ENCODE assay signal across 8 cellular contexts in the genomic region with DNA sequence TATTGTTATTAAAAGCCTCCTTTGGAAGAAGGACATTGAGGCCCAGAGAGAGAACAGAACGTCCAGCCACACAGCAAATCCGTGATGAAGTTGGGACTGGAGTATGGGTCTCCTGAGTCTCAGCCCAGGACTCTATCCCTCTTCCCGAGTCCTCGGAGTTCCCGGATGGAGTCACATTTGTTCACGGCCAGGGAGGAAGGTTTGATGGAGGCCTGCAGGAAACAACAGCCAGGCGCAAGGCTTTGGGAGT. TPM values are rescaled to one million over a fixed set of nuclear protein-coding genes. Genes with fewer than 3 reads are reported as not detected.
DNase-seq lines count a peak whose midpoint lies in the region; ATAC-seq and TF ChIP-seq lines count a peak whose summit lies in the region.

No MANE protein-coding gene starts in this region.

- H3K4me3 ChIP-seq in IMR-90 (ENCODE audit: insufficient read depth, low read depth, low read length) = peak overlapping the region; percentile 27; the same call in 1 of the 2 replicates

- TF ChIP-seq RAD21 in IMR-90 (IDR thresholded peaks at IDR 0.05; ENCODE audit: low read length) = no peak

- POLR2A ChIA-PET in IMR-90 (lab: Charles Lee; ENCODE audit: unreplicated experiment) = interaction anchor here (0.5 to 1.0 kb wide), 3 partner anchors 34 to 71 kb away, joined by 3 to 7 read pairs (median 4); partner anchors contain the start of gene KPNA6

- H3K9me1 ChIP-seq in IMR-90 (ENCODE audit: insufficient read depth, low read length) = peaks cover 10% of the 10 kb centered on the region; the same call in 1 of the 2 replicates

- H3K4me1 ChIP-seq in IMR-90 (ENCODE audit: control insufficient read depth, insufficient read depth, low read length) = peaks cover 16% of the 10 kb centered on the region

- H3K27me3 ChIP-seq in IMR-90 (ENCODE audit: control insufficient read depth, insufficient read depth, low read length) = no peaks in the 10 kb centered on the region

- peaks cover 0 to 2% (median 0%) of the 10 kb centered on the region in 3 donors for H3K27me3 Mint-ChIP-seq in CD14-positive monocyte (ENCODE audit: low read depth in 3 of 3)
- no peaks in the 10 kb centered on the region for H3K27me3 Mint-ChIP-seq in naive B cell

- H2BK120ac ChIP-seq in IMR-90 (ENCODE audit: low read depth, low read length) = peak overlapping the region; percentile 21; the same call in 1 of the 2 replicates

- peaks cover 11% of the 10 kb centered on the region for H4K20me1 ChIP-seq in IMR-90 (ENCODE audit: insufficient read depth, low read length)

- dilution Hi-C loops in IMR-90 (cut with HindIII; ENCODE audit: low sequenced_read_pairs, unreplicated experiment) = no loop called here

- H3K56ac ChIP-seq in IMR-90 (ENCODE audit: extremely low read depth, insufficient read depth, low read length) = peak overlapping the region; percentile 90

- BruUV-seq in IMR-90 (replicated peaks; lab: Mats Ljungman, UMichigan) = no TSS peak

- no peaks in the 10 kb centered on the region for H3K9me3 ChIP-seq in IMR-90 (ENCODE audit: control insufficient read depth, insufficient read depth, low read length)

- no peak overlapping the region for H2BK20ac ChIP-seq in IMR-90 (ENCODE audit: low read depth, low read length)

- H3K79me1 ChIP-seq in IMR-90 (ENCODE audit: low read depth in 1 of 2, low read length in 2 of 2) = peaks cover 8 to 44% of the 10 kb centered on the region in 2 experiments

- peak overlapping the region; percentile 94 for H3K23ac ChIP-seq in IMR-90 (ENCODE audit: low read depth, low read length)

- H3K27ac ChIP-seq in IMR-90 (ENCODE audit: insufficient read depth, low read length) (peak overlapping the region; percentile 71), cingulate gyrus (ENCODE audit: low read depth, low read length) (peak overlapping the region; percentile 98)

- H3K27ac Mint-ChIP-seq in CD14-positive monocyte (peak overlapping the region; percentile 57 to 99 (median 97)), naive B cell (peak overlapping the region; percentile 94 to 100 (median 98))

- H2AFZ ChIP-seq in IMR-90 (replicated peaks; ENCODE audit: low read length, poor library complexity) = peak overlapping the region; percentile 98

- no peak for TF ChIP-seq POLR2A in IMR-90 (IDR thresholded peaks at IDR 0.05; ENCODE audit: low read depth, low read length)

- H3K36me3 Mint-ChIP-seq in CD14-positive monocyte (peaks cover 19 to 38% of the 10 kb centered on the region in 2 donors), naive B cell (peaks cover 0 to 3% of the 10 kb centered on the region in 2 donors)

- peak overlapping the region; percentile 66 for H3K18ac ChIP-seq in IMR-90 (ENCODE audit: low read depth, low read length)

- H3K9ac ChIP-seq in IMR-90 (ENCODE audit: low read depth, low read length) = peak overlapping the region; percentile 74

- DNase-seq in CD14-positive monocyte (ENCODE audit: low spot score) (no peak), IMR-90 (no peak), naive B cell (no peak), epidermal melanocyte (ENCODE audit: insufficient read length, low spot score) (no peak), amygdala (lab: John Stamatoyannopoulos, UW) (no peak), NCI-H187 (lab: John Stamatoyannopoulos, UW) (no peak)

- peak overlapping the region; percentile 57 for H2BK5ac ChIP-seq in IMR-90 (ENCODE audit: low read depth, low read length, poor library complexity, severe bottlenecking)

- H4K8ac ChIP-seq in IMR-90 (ENCODE audit: low read depth in 2 of 2, low read length in 2 of 2) = peak overlapping the region; percentile 95 to 97

- H3K4me1 Mint-ChIP-seq in CD14-positive monocyte = peaks cover 40% of the 10 kb centered on the region
- peaks cover 27 to 36% (median 33%) of the 10 kb centered on the region in 3 donors for H3K4me1 Mint-ChIP-seq in naive B cell

- ATAC-seq in IMR-90 (ENCODE audit: low read depth) (peak; percentile 0; the same call in 1 of the 2 replicates), naive B cell (ENCODE audit: low read depth in 2 of 2) (no peak), GM19397 (IDR thresholded peaks at IDR 0.05; ENCODE audit: unreplicated experiment) (no peak)

- H3K36me3 ChIP-seq in IMR-90 (ENCODE audit: control insufficient read depth, insufficient read depth, low read length) = peaks cover 25% of the 10 kb centered on the region

- H4K5ac ChIP-seq in IMR-90 (ENCODE audit: low read depth, low read length) = peak overlapping the region; percentile 96

- H2AK9ac ChIP-seq in IMR-90 (replicated peaks; ENCODE audit: low read depth, low read length, poor library complexity) = peak overlapping the region; percentile 50

- in situ Hi-C loops in IMR-90 (cut with MboI; ENCODE audit: low sequenced_read_pairs) = no loop called here

- CTCF ChIA-PET in IMR-90 (lab: Yijun Ruan, JAX) = no interaction called here

- no peaks in the 10 kb centered on the region for H3K9me3 Mint-ChIP-seq in CD14-positive monocyte
- H3K9me3 Mint-ChIP-seq in naive B cell = no peaks in the 10 kb centered on the region

- H3K4me2 ChIP-seq in IMR-90 (ENCODE audit: low read depth, low read length) = peak overlapping the region; percentile 88

- peak overlapping the region; percentile 93 for H4K91ac ChIP-seq in IMR-90 (ENCODE audit: insufficient read depth, low read depth, low read length)

- TF ChIP-seq CTCF in CD14-positive monocyte (IDR thresholded peaks at IDR 0.05) = no peak
- no peak for TF ChIP-seq CTCF in IMR-90 (conservative IDR thresholded peaks at IDR 0.05; ENCODE audit: low read depth, low read length)

- WGBS in IMR-90 (ENCODE audit: extremely low coverage in 2 of 2, insufficient read length in 1 of 2), 2 experiments = 0% methylated on average over 1 of the region's 7 CpGs; no CpG with 5 or more reads in 1 of the 2 experiments

- peak overlapping the region; percentile 69 for H3K14ac ChIP-seq in IMR-90 (replicated peaks; ENCODE audit: low read depth, low read length)

- H2BK15ac ChIP-seq in IMR-90 (ENCODE audit: low read depth, low read length) = peak overlapping the region; percentile 12; the same call in 1 of the 3 replicates

- intact Hi-C loops in CD14-positive monocyte (cut with micrococcal nuclease) = no loop called here
- intact Hi-C loops in IMR-90 (cut with micrococcal nuclease) = no loop called here

- peak overlapping the region; percentile 92 for H2AK5ac ChIP-seq in IMR-90 (ENCODE audit: low read depth, low read length)

- H3K4me3 Mint-ChIP-seq in CD14-positive monocyte = peak overlapping the region; percentile 88 to 92
- H3K4me3 Mint-ChIP-seq in naive B cell = peak overlapping the region; percentile 90 to 97 (median 93)

- peak overlapping the region; percentile 85 for H3K4ac ChIP-seq in IMR-90 (ENCODE audit: low read depth, low read length)

TF ChIP-seq in IMR-90, 13 proteins besides CTCF, POLR2A, EP300 and RAD21:
- TF ChIP-seq RFX5 (IDR thresholded peaks at IDR 0.05; ENCODE audit: low read depth, low read length) (no peak), FOS (IDR thresholded peaks at IDR 0.05; ENCODE audit: low read depth, low read length) (no peak)

RNA-seq across cellular contexts. Expression of gene TXLNA, which starts 0.4 kb away (rescaled TPM):
- polyA plus RNA-seq in CD14-positive monocyte (10 to 100 TPM; 12.3 to 14.4 TPM), IMR-90 (2012; rRNA removed) (37.9 and 47.6 TPM in 2 replicates), naive B cell (ENCODE audit: low read depth in 6 of 6) (10 to 100 TPM; 12.0 to 29.8 (median 20.6) TPM)
- total RNA-seq in IMR-90 (2012; rRNA removed) = 102 and 104 TPM in 2 replicates
- polyA plus RNA-seq in IMR-90 (2012; cell fraction: cytosol; rRNA removed) = 18.1 and 26.5 TPM in 2 replicates
- polyA plus RNA-seq in IMR-90 (2012; cell fraction: nucleus; rRNA removed; ENCODE audit: low replicate concordance) = 43.2 and 71.4 TPM in 2 replicates

RNA-seq across cellular contexts. Expression of gene CCDC28B, which starts 21.3 kb away (rescaled TPM):
- polyA plus RNA-seq in CD14-positive monocyte (1 to 10 TPM; 3.7 to 5.6 TPM), IMR-90 (2012; rRNA removed) (18.4 and 20.1 TPM in 2 replicates), naive B cell (ENCODE audit: low read depth in 6 of 6) (10 to 100 TPM in 5 of 6 donors, 1 to 10 TPM in 1; 9.1 to 14.5 (median 12.3) TPM)
- 17.2 and 18.6 TPM in 2 replicates for total RNA-seq in IMR-90 (2012; rRNA removed)
- 26.0 and 27.7 TPM in 2 replicates for polyA plus RNA-seq in IMR-90 (2012; cell fraction: cytosol; rRNA removed)
- 11.1 and 12.4 TPM in 2 replicates for polyA plus RNA-seq in IMR-90 (2012; cell fraction: nucleus; rRNA removed; ENCODE audit: low replicate concordance)

RNA-seq across cellular contexts. Expression of gene IQCC, which starts 26.4 kb away (rescaled TPM):
- polyA plus RNA-seq in CD14-positive monocyte (under 1 TPM; 0.18 to 0.31 TPM), IMR-90 (2012; rRNA removed) (1.3 and 1.6 TPM in 2 replicates), naive B cell (ENCODE audit: low read depth in 6 of 6) (1 to 10 TPM in 3 of 6 donors, under 1 TPM in 2, not detected in 1; 0.75 to 2.3 (median 1.4) TPM)
- 1.9 and 2.2 TPM in 2 replicates for total RNA-seq in IMR-90 (2012; rRNA removed)
- 0.53 and 0.54 TPM in 2 replicates for polyA plus RNA-seq in IMR-90 (2012; cell fraction: cytosol; rRNA removed)
- 1.2 and 1.6 TPM in 2 replicates for polyA plus RNA-seq in IMR-90 (2012; cell fraction: nucleus; rRNA removed; ENCODE audit: low replicate concordance)

RNA-seq across cellular contexts. Expression of gene DCDC2B, which starts 29.8 kb away (rescaled TPM):
- not detected for polyA plus RNA-seq in CD14-positive monocyte
- total RNA-seq in IMR-90 (2012; rRNA removed) = not detected in 2 replicates
- not detected in 2 replicates for polyA plus RNA-seq in IMR-90 (2012; rRNA removed)
- polyA plus RNA-seq in IMR-90 (2012; cell fraction: cytosol; rRNA removed) = not detected in 2 replicates
- 0.04 TPM in 1 of 2 replicates, not detected in the other for polyA plus RNA-seq in IMR-90 (2012; cell fraction: nucleus; rRNA removed; ENCODE audit: low replicate concordance)
- polyA plus RNA-seq in naive B cell (ENCODE audit: low read depth in 6 of 6) = under 1 TPM in 2 of 6 donors, not detected in 4; 0.13 to 0.36 TPM

RNA-seq across cellular contexts. Expression of gene TMEM234, which starts 43.0 kb away (rescaled TPM):
- polyA plus RNA-seq in CD14-positive monocyte (10 to 100 TPM; 12.8 to 14.5 TPM), IMR-90 (2012; rRNA removed) (22.7 and 23.4 TPM in 2 replicates), naive B cell (ENCODE audit: low read depth in 6 of 6) (10 to 100 TPM in 4 of 6 donors, 1 to 10 TPM in 1, not detected in 1; 6.8 to 12.0 (median 10.9) TPM)
- 10.0 and 10.8 TPM in 2 replicates for total RNA-seq in IMR-90 (2012; rRNA removed)
- polyA plus RNA-seq in IMR-90 (2012; cell fraction: cytosol; rRNA removed) = 16.5 and 16.6 TPM in 2 replicates
- polyA plus RNA-seq in IMR-90 (2012; cell fraction: nucleus; rRNA removed; ENCODE audit: low replicate concordance) = 62.6 and 77.9 TPM in 2 replicates
